ENCODE assay signal across 20 cellular contexts in the genomic region with DNA sequence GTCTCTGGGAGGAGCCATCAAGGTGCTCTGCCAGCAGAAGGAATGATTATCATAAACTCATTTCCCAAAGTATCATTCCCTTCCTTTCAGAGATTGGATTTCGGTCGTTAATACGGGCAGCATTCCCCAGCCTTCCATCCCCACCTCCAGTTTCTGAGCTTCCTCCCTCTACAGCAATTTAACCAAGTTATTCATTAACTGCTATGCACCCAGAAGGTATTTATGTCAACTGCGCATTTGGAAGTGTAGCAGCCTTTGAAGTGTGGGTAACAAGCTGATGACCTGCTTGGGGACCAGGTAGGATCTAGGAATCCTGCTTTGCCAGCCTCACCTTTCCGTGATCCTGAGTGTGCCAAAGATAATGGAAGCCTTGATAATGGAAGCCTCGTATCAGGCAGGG.
A peak's percentile ranks its signal among the peaks of the same experiment; 100 is the strongest.
DNase-seq lines count a peak whose midpoint lies in the region; TF ChIP-seq lines count a peak whose summit lies in the region.
"Had no signal": no experiment of that assay in that cellular context is flagged by ENCODE, and none has a peak within 500 bp of the region (broad histone marks: within the 10 kb centered on the region; RNA-seq: fewer than 3 reads in every experiment).

No MANE protein-coding gene starts in this region.

- H3K4me2 ChIP-seq in hepatocyte (no peak overlapping the region), neuronal stem cell (ENCODE audit: insufficient read depth, low read length, poor library complexity, severe bottlenecking) (no peak overlapping the region)

- no peak overlapping the region for H3K4me3 Mint-ChIP-seq in Caco-2 (ENCODE audit: unreplicated experiment)
- H3K4me3 Mint-ChIP-seq: CD4-positive, CD25-positive, alpha-beta regulatory T cell; CD8-positive, alpha-beta memory T cell; HFFc6 had no signal

- no peaks in the 10 kb centered on the region for H4K20me1 ChIP-seq in hepatocyte (ENCODE audit: insufficient read depth, poor library complexity, severe bottlenecking)

- H3K79me2 ChIP-seq in hepatocyte: no peaks in the 10 kb centered on the region

- H3K27ac ChIP-seq in hepatocyte: no peak overlapping the region
- H3K27ac ChIP-seq in neuronal stem cell (replicated peaks; ENCODE audit: low read length): no peak overlapping the region
- H3K27ac ChIP-seq: GM23248, HL-60 had no signal

- H3K9me3 ChIP-seq in Caco-2 (no peaks in the 10 kb centered on the region), hepatocyte (ENCODE audit: low read depth) (no peaks in the 10 kb centered on the region), neuronal stem cell (replicated peaks in 1 of 2; ENCODE audit: control insufficient read depth in 2 of 2, insufficient read depth in 1 of 2, low read depth in 1 of 2, low read length in 2 of 2) (no peaks in the 10 kb centered on the region)
- H3K9me3 ChIP-seq: BE2C had no signal

- intact Hi-C loops in Caco-2 (cut with micrococcal nuclease; ENCODE audit: unreplicated experiment): no loop called here

- no peak overlapping the region for H3K14ac ChIP-seq in neuronal stem cell (ENCODE audit: low read length)

- H3K27me3 Mint-ChIP-seq in Caco-2 (ENCODE audit: insufficient read depth, unreplicated experiment): peaks cover 5% of the 10 kb centered on the region
- H3K27me3 Mint-ChIP-seq: CD4-positive, CD25-positive, alpha-beta regulatory T cell had no signal

- H3K27me3 ChIP-seq in Caco-2 (replicated peaks; ENCODE audit: control insufficient read depth, insufficient read depth, low read length) (no peaks in the 10 kb centered on the region), hepatocyte (no peaks in the 10 kb centered on the region), neuronal stem cell (ENCODE audit: control insufficient read depth in 3 of 3, insufficient read depth in 3 of 3, low read depth in 1 of 3, low read length in 3 of 3) (peaks cover 0 to 1% (median 0%) of the 10 kb centered on the region in 3 experiments)
- H3K27me3 ChIP-seq: BE2C had no signal

- no TSS peak for BruUV-seq in Caco-2 (replicated peaks; lab: Mats Ljungman, UMichigan)

- H3K4me3 ChIP-seq in Caco-2 (ENCODE audit: low read depth, low read length) (no peak overlapping the region), hepatocyte (no peak overlapping the region), neuronal stem cell (ENCODE audit: low read length in 2 of 2) (no peak overlapping the region)
- H3K4me3 ChIP-seq: GM23248, K562 had no signal

- POLR2A ChIA-PET in Caco-2 (lab: Charles Lee): no interaction called here

- peaks cover 13% of the 10 kb centered on the region for H3K4me1 Mint-ChIP-seq in Caco-2 (ENCODE audit: low read depth, unreplicated experiment)
- H3K4me1 Mint-ChIP-seq: CD4-positive, CD25-positive, alpha-beta regulatory T cell; CD8-positive, alpha-beta memory T cell had no signal

- H2BK5ac ChIP-seq in neuronal stem cell (ENCODE audit: low read length): no peak overlapping the region

- H3K9me2 ChIP-seq in hepatocyte (replicated peaks; ENCODE audit: insufficient read depth): no peaks in the 10 kb centered on the region

- TF ChIP-seq CTCF in Caco-2 (IDR thresholded peaks at IDR 0.05; ENCODE audit: insufficient read depth in 1 of 2, low read depth in 1 of 2, low read length in 1 of 2, severe bottlenecking in 1 of 2, unreplicated experiment in 1 of 2): no peak
- TF ChIP-seq CTCF in hepatocyte (IDR thresholded peaks at IDR 0.05; ENCODE audit: poor library complexity): no peak
- TF ChIP-seq CTCF in GM10266 (IDR thresholded peaks at IDR 0.05; ENCODE audit: control insufficient read depth, insufficient read depth, low read depth, missing control alignments): no peak

- H2AFZ ChIP-seq in hepatocyte (no peak overlapping the region), neuronal stem cell (ENCODE audit: low read length) (no peak overlapping the region)
- H2AFZ ChIP-seq: GM23248 had no signal

- H2BK120ac ChIP-seq in neuronal stem cell (ENCODE audit: low read depth, low read length): no peak overlapping the region

- CTCF ChIA-PET in Caco-2 (lab: Charles Lee): interaction anchor here (1.0 kb wide), 1 partner anchor 12 kb away, joined by 4 read pairs; no protein-coding TSS in a partner anchor

- peak; percentile 22 to 46 for DNase-seq in Caco-2
- DNase-seq in SW480 (ENCODE audit: low spot score): peak; percentile 74
- peak; percentile 24 for DNase-seq in hepatocyte (ENCODE audit: low spot score)
- DNase-seq in neuronal stem cell (ENCODE audit: low spot score): no peak
- no peak for DNase-seq in GM10266 (ENCODE audit: extremely low spot score)
- no peak for DNase-seq in NCI-H82 treated with DMSO at 0.1 percent for 48 hours (lab: John Stamatoyannopoulos, UW; ENCODE audit: unreplicated experiment)
- DNase-seq in NCI-H1105 treated with DMSO at 0.1 percent for 48 hours (lab: John Stamatoyannopoulos, UW): no peak
- no peak for DNase-seq in activated naive CD4-positive, alpha-beta T cell (lab: John Stamatoyannopoulos, UW)
- DNase-seq: ACHN; BE2C; C1 segment of cervical spinal cord; CD4-positive, CD25-positive, alpha-beta regulatory T cell; CD8-positive, alpha-beta memory T cell; COR-L47; DMS79 treated with DMSO at 0.1 percent for 48 hours; GM23248; HFFc6; IMR-90 had no signal

- H4K8ac ChIP-seq in neuronal stem cell (ENCODE audit: low read depth, low read length): no peak overlapping the region

- WGBS in hepatocyte (ENCODE audit: low lambda C conversion rate, missing lambda C conversion rate): 37% methylated on average over 6 of the region's 6 CpGs
- WGBS in neuronal stem cell (ENCODE audit: extremely low coverage in 2 of 2, insufficient read length in 2 of 2, insufficient replicate concordance in 1 of 2), 2 donors: no CpG with 5 or more reads among the region's 6 CpGs

- no peaks in the 10 kb centered on the region for H3K79me1 ChIP-seq in neuronal stem cell (ENCODE audit: low read depth, low read length)

- H4K91ac ChIP-seq in neuronal stem cell (ENCODE audit: low read depth, low read length, poor library complexity): no peak overlapping the region

- no peak overlapping the region for H3K27ac Mint-ChIP-seq in Caco-2 (ENCODE audit: unreplicated experiment)
- H3K27ac Mint-ChIP-seq: CD4-positive, CD25-positive, alpha-beta regulatory T cell; HFFc6 had no signal

- H2AK5ac ChIP-seq in neuronal stem cell (ENCODE audit: low read depth, low read length): no peak overlapping the region

- H3K36me3 Mint-ChIP-seq in Caco-2 (ENCODE audit: insufficient read depth, unreplicated experiment): no peaks in the 10 kb centered on the region
- H3K36me3 Mint-ChIP-seq: CD4-positive, CD25-positive, alpha-beta regulatory T cell; CD8-positive, alpha-beta memory T cell had no signal

- no peak overlapping the region for H3K4ac ChIP-seq in neuronal stem cell (ENCODE audit: low read length)

- peak overlapping the region; percentile 18 for H3K9ac ChIP-seq in neuronal stem cell (ENCODE audit: low read depth, low read length, poor library complexity)
- H3K9ac ChIP-seq: GM23248 had no signal

- no peak overlapping the region for H2BK15ac ChIP-seq in neuronal stem cell (ENCODE audit: low read length)

- no peak overlapping the region for H3K23ac ChIP-seq in neuronal stem cell (ENCODE audit: low read depth, low read length, poor library complexity)

- peaks cover 15% of the 10 kb centered on the region for H3K9me3 Mint-ChIP-seq in Caco-2 (ENCODE audit: unreplicated experiment)
- H3K9me3 Mint-ChIP-seq: HFFc6 had no signal

- H3K4me1 ChIP-seq in Caco-2: 0 out of 2 replicates have a peak, but pooled peaks cover 8% of the 10 kb centered on the region
- H3K4me1 ChIP-seq in hepatocyte (ENCODE audit: insufficient read depth): no peaks in the 10 kb centered on the region
- no peaks in the 10 kb centered on the region for H3K4me1 ChIP-seq in neuronal stem cell (ENCODE audit: control insufficient read depth in 2 of 2, insufficient read depth in 1 of 2, low read depth in 1 of 2, low read length in 2 of 2)
- H3K4me1 ChIP-seq: BE2C had no signal

- no peaks in the 10 kb centered on the region for H3K36me3 ChIP-seq in Caco-2 (ENCODE audit: control insufficient read depth, insufficient read depth, low read length)
- H3K36me3 ChIP-seq in hepatocyte (replicated peaks; ENCODE audit: insufficient read depth, low read depth): no peaks in the 10 kb centered on the region
- H3K36me3 ChIP-seq in neuronal stem cell (replicated peaks in 1 of 2; ENCODE audit: control insufficient read depth in 2 of 2, insufficient read depth in 2 of 2, low read length in 2 of 2): no peaks in the 10 kb centered on the region
- H3K36me3 ChIP-seq: BE2C had no signal

- no peak overlapping the region for H3K18ac ChIP-seq in neuronal stem cell (ENCODE audit: low read length)

- H2BK12ac ChIP-seq in neuronal stem cell (ENCODE audit: low read length): no peak overlapping the region

Comparison
In these comparisons a context has a peak if more than half of its experiments do, and no peak if none do; other contexts are left out.
1. DNase-seq: peak in Caco-2 (2 of 2), SW480 (single experiment) and hepatocyte (single experiment); none in neuronal stem cell (single experiment), GM10266 (single experiment), NCI-H82 treated with DMSO at 0.1 percent for 48 hours (single experiment), NCI-H1105 treated with DMSO at 0.1 percent for 48 hours (single experiment) and activated naive CD4-positive, alpha-beta T cell (0 of 4).